Comparison of ENCODE assay signal across 1 cellular context in genomic region chr21:26391166-26391565, GRCh38.
TF ChIP-seq lines count a peak whose summit lies in the region.

No MANE protein-coding gene starts in this region.

TF ChIP-seq in GM23338, 12 proteins besides CTCF, POLR2A, EP300 and RAD21 (continued from another document):
- TF ChIP-seq ZNF462 (CRISPR knock-in tag; IDR thresholded peaks at IDR 0.05) = no peak
- TF ChIP-seq CREB1 (CRISPR knock-in tag; IDR thresholded peaks at IDR 0.05; ENCODE audit: low read depth) = no peak
